Comparison of ENCODE assay signal across 10 cellular contexts in genomic region chr18:75206637-75207297, GRCh38. TPM values are rescaled to one million over a fixed set of nuclear protein-coding genes. Genes with fewer than 3 reads are reported as not detected.
DNase-seq lines count a peak whose midpoint lies in the region; ATAC-seq and TF ChIP-seq lines count a peak whose summit lies in the region.
"Had no signal": no experiment of that assay in that cellular context is flagged by ENCODE, and none has a peak within 500 bp of the region (broad histone marks: within the 10 kb centered on the region; RNA-seq: fewer than 3 reads in every experiment).

No MANE protein-coding gene starts in this region.

- ATAC-seq in heart left ventricle (no peak), Right ventricle myocardium superior (ENCODE audit: poor library complexity) (no peak), left lung (no peak), HG02970 (IDR thresholded peaks at IDR 0.05; ENCODE audit: low FRiP score, unreplicated experiment) (no peak)
- ATAC-seq: foreskin keratinocyte had no signal

- intact Hi-C loops in heart left ventricle (cut with DNase I) (loop anchor here in 8 of 10 donors (5.0 to 10.0 kb wide), 10 partner anchors 34 to 609 kb away; partner anchors contain the start of gene ZNF407 (in 1 of the 8)), Right ventricle myocardium superior (cut with DNase I) (no loop called here), ascending aorta (cut with DNase I) (loop anchor here (5.0 to 10.0 kb wide), 2 partner anchors 914 to 1618 kb away; partner anchors contain the start of genes CYB5A and ZNF236), left lung (cut with DNase I) (no loop called here), transverse colon (cut with DNase I; ENCODE audit: low total_unique reads) (loop anchor here (10.0 kb wide), 1 partner anchor 48 kb away; no protein-coding TSS in a partner anchor)

- in situ Hi-C loops in transverse colon (cut with MboI; ENCODE audit: low pct_ligation_motif_present in 1 of 4, low pct_unique_long_range_greater_than_20kb in 1 of 4, low sequenced_read_pairs in 3 of 4): loop anchor here in 1 of 4 donors (25.0 kb wide), 1 partner anchor 719 kb away; the partner anchor contains the start of gene CNDP2

- 48 to 53% (median 51%) methylated on average over 12 of the region's 12 CpGs for WGBS in heart left ventricle, 4 donors
- 62 to 89% methylated on average over 5 to 12 of the region's 12 CpGs for WGBS in transverse colon (ENCODE audit: low coverage in 1 of 2), 2 donors

- DNase-seq in heart left ventricle (no peak), Right ventricle myocardium superior (no peak), ascending aorta (ENCODE audit: low spot score in 2 of 2) (no peak), left lung (no peak), transverse colon (no peak), DMS153 (lab: John Stamatoyannopoulos, UW) (no peak), cerebellar nuclear complex (lab: John Stamatoyannopoulos, UW) (no peak)
- DNase-seq: DMS53 had no signal

- TF ChIP-seq POLR2A in heart left ventricle (IDR thresholded peaks at IDR 0.05): no peak
- TF ChIP-seq POLR2A in transverse colon (IDR thresholded peaks at IDR 0.05): no peak

- H3K27ac ChIP-seq in heart left ventricle (peak overlapping the region in 10 of 12 donors; percentile 9 to 100 (median 99)), ascending aorta (no peak overlapping the region), left lung (peak overlapping the region in 1 of 2 donors; percentile 95), transverse colon (peak overlapping the region; percentile 97 to 100 (median 98))
- H3K27ac ChIP-seq: foreskin keratinocyte had no signal

- H3K9me3 ChIP-seq in heart left ventricle: no peaks in the 10 kb centered on the region
- H3K9me3 ChIP-seq in ascending aorta: no peaks in the 10 kb centered on the region
- H3K9me3 ChIP-seq in left lung: no peaks in the 10 kb centered on the region
- H3K9me3 ChIP-seq in transverse colon: no peaks in the 10 kb centered on the region

- H3K36me3 ChIP-seq in heart left ventricle (peaks cover 0 to 4% (median under 1%) of the 10 kb centered on the region in 9 donors), ascending aorta (no peaks in the 10 kb centered on the region), left lung (peaks cover 0 to 4% of the 10 kb centered on the region in 2 donors), transverse colon (no peaks in the 10 kb centered on the region)

- no peak for TF ChIP-seq CTCF in heart left ventricle (IDR thresholded peaks at IDR 0.05)
- TF ChIP-seq CTCF in ascending aorta (IDR thresholded peaks at IDR 0.05): no peak
- no peak for TF ChIP-seq CTCF in left lung (IDR thresholded peaks at IDR 0.05)
- no peak for TF ChIP-seq CTCF in transverse colon (IDR thresholded peaks at IDR 0.05)

- H3K27me3 ChIP-seq in heart left ventricle (no peaks in the 10 kb centered on the region), ascending aorta (no peaks in the 10 kb centered on the region), left lung (peaks cover 0 to 26% of the 10 kb centered on the region in 2 donors), transverse colon (no peaks in the 10 kb centered on the region)
- H3K27me3 ChIP-seq: foreskin keratinocyte had no signal

- H3K4me1 ChIP-seq in heart left ventricle (peaks cover 0 to 63% (median 50%) of the 10 kb centered on the region in 12 donors), ascending aorta (peaks cover 7 to 37% of the 10 kb centered on the region in 2 donors), left lung (peaks cover 14 to 55% of the 10 kb centered on the region in 2 donors), transverse colon (peaks cover 4 to 53% (median 41%) of the 10 kb centered on the region in 4 donors)

- H3K4me3 ChIP-seq in heart left ventricle (peak overlapping the region in 11 of 12 donors; percentile 88 to 99 (median 96)), ascending aorta (peak overlapping the region; percentile 92 to 93), left lung (peak overlapping the region; percentile 76 to 93), transverse colon (peak overlapping the region in 3 of 4 donors; percentile 83 to 99 (median 84))

- no peak for TF ChIP-seq EP300 in transverse colon (IDR thresholded peaks at IDR 0.05; ENCODE audit: low read depth)

RNA-seq across cellular contexts. Expression of gene PTGR3, which starts 2.2 kb away (rescaled TPM):
- 10 to 100 TPM; 35.3 to 58.2 (median 49.4) TPM for total RNA-seq in heart left ventricle
- 10 to 100 TPM; 13.6 to 33.4 TPM for polyA plus RNA-seq in heart left ventricle
- total RNA-seq in Right ventricle myocardium superior: 81.5 TPM
- 10.1 TPM for total RNA-seq in ascending aorta
- 10 to 100 TPM; 25.7 to 30.4 TPM for total RNA-seq in left lung
- 10 to 100 TPM; 10.1 to 45.9 (median 23.4) TPM for total RNA-seq in transverse colon

RNA-seq across cellular contexts. Expression of gene TSHZ1, which starts 3.8 kb away (rescaled TPM):
- total RNA-seq in heart left ventricle: 10 to 100 TPM; 14.7 to 27.9 (median 19.5) TPM
- polyA plus RNA-seq in heart left ventricle: 1 to 10 TPM; 7.5 to 8.8 TPM
- total RNA-seq in Right ventricle myocardium superior: 24.0 TPM
- 13.3 TPM for total RNA-seq in ascending aorta
- 10 to 100 TPM; 13.3 to 20.2 TPM for total RNA-seq in left lung
- 10 to 100 TPM; 16.3 to 34.8 (median 29.8) TPM for total RNA-seq in transverse colon

Comparison
In these comparisons a context has a peak if more than half of its experiments do, and no peak if none do; other contexts are left out.
1. intact Hi-C loops: an anchor here in heart left ventricle (5.0 to 10.0 kb wide), ascending aorta (5.0 to 10.0 kb wide) and transverse colon (10.0 kb wide); none called in Right ventricle myocardium superior and left lung.
2. H3K27ac ChIP-seq: peak in heart left ventricle (10 of 12) and transverse colon (4 of 4); none in ascending aorta (0 of 2).
3. Peak in every context shown above with its lines, with median percentiles within 50 percentile points of each other: H3K4me3 ChIP-seq.